Comparison of ENCODE assay signal across 6 cellular contexts in the genomic region with DNA sequence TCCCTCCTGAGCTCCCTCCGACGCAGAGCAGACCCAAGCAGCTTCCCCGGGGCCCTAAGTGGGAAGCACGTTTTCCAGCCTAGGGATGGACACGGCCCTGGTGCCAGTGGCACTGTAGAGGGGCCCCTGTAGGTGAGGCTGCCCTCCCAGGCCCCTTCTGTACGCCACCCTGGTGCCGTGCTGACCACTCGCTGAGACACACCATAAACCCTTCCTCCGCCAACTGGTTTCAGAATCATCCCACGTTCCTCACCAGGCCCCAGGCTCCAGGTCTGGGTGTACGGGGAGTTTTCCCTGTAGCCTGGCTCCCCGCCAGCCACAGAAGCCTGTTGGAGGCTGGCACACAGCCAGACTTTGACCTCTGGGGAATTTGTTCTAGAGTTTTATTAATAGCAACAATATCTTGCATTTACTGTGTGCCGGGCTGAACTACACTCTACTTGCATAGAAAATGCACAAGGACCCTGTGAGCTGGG. TPM values are rescaled to one million over a fixed set of nuclear protein-coding genes. Genes with fewer than 3 reads are reported as not detected.
A peak's percentile ranks its signal among the peaks of the same experiment; 100 is the strongest.
DNase-seq lines count a peak whose midpoint lies in the region; ATAC-seq and FAIRE-seq lines count a peak whose summit lies in the region.

No MANE protein-coding gene starts in this region.

- H3K36me3 Mint-ChIP-seq in naive thymus-derived CD4-positive, alpha-beta T cell = no peaks in the 10 kb centered on the region

- peak overlapping the region; percentile 39 to 71 for H3K27ac ChIP-seq in small intestine (ENCODE audit: low read depth in 1 of 2, low read length in 1 of 2)
- no peak overlapping the region for H3K27ac ChIP-seq in naive thymus-derived CD4-positive, alpha-beta T cell (ENCODE audit: low read depth, low read length)

- intact Hi-C loops in naive thymus-derived CD4-positive, alpha-beta T cell (cut with micrococcal nuclease) = no loop called here

- CTCF ChIA-PET in naive thymus-derived CD4-positive, alpha-beta T cell (lab: Charles Lee) = no interaction called here

- H3K4me1 ChIP-seq in small intestine (ENCODE audit: control insufficient read depth in 2 of 2, insufficient read depth in 1 of 2, low read depth in 1 of 2, low read length in 1 of 2) = peaks cover 0 to 7% of the 10 kb centered on the region in 2 donors
- H3K4me1 ChIP-seq in naive thymus-derived CD4-positive, alpha-beta T cell (ENCODE audit: control insufficient read depth in 2 of 2, insufficient read depth in 2 of 2, low read length in 2 of 2) = no peaks in the 10 kb centered on the region

- FAIRE-seq in small intestine (lab: Jason Lieb, UNC) = no peak

- H3K9me3 ChIP-seq in small intestine (ENCODE audit: control insufficient read depth, low read depth) = no peaks in the 10 kb centered on the region
- H3K9me3 ChIP-seq in naive thymus-derived CD4-positive, alpha-beta T cell (ENCODE audit: control insufficient read depth in 2 of 3, low read length in 3 of 3) = no peaks in the 10 kb centered on the region

- POLR2A ChIA-PET in naive thymus-derived CD4-positive, alpha-beta T cell (lab: Charles Lee) = no interaction called here

- 11 to 37% (median 30%) methylated on average over 13 of the region's 13 CpGs for WGBS in small intestine, 3 donors

- no peak for ATAC-seq in GM19351 (IDR thresholded peaks at IDR 0.05; ENCODE audit: unreplicated experiment)
- no peak for ATAC-seq in naive thymus-derived CD4-positive, alpha-beta T cell

- H3K4me3 ChIP-seq in small intestine (ENCODE audit: low read depth in 1 of 2, low read length in 2 of 2) = no peak overlapping the region
- H3K4me3 ChIP-seq in naive thymus-derived CD4-positive, alpha-beta T cell (ENCODE audit: low read length) = no peak overlapping the region

- H3K4me3 Mint-ChIP-seq in naive thymus-derived CD4-positive, alpha-beta T cell = no peak overlapping the region

- peaks cover 0 to 2% of the 10 kb centered on the region in 2 donors for H3K27me3 ChIP-seq in small intestine (ENCODE audit: control insufficient read depth in 2 of 2, insufficient read depth in 2 of 2, low read length in 2 of 2)
- peaks cover 0 to 3% of the 10 kb centered on the region in 2 donors for H3K27me3 ChIP-seq in naive thymus-derived CD4-positive, alpha-beta T cell (ENCODE audit: control insufficient read depth in 2 of 2, insufficient read depth in 2 of 2, low read length in 2 of 2)

- DNase-seq in NCI-H2171 (lab: John Stamatoyannopoulos, UW) = peak; percentile 91
- DNase-seq in epidermal melanocyte (ENCODE audit: insufficient read length, low spot score) = peak; percentile 84
- DNase-seq in small intestine = peak; percentile 88
- no peak for DNase-seq in hippocampal formation (lab: John Stamatoyannopoulos, UW)
- no peak for DNase-seq in naive thymus-derived CD4-positive, alpha-beta T cell

- no peak overlapping the region for H3K27ac Mint-ChIP-seq in naive thymus-derived CD4-positive, alpha-beta T cell

- peaks cover 19 to 37% (median 23%) of the 10 kb centered on the region in 5 donors for H3K27me3 Mint-ChIP-seq in naive thymus-derived CD4-positive, alpha-beta T cell

- H3K4me1 Mint-ChIP-seq in naive thymus-derived CD4-positive, alpha-beta T cell = no peaks in the 10 kb centered on the region

- H3K36me3 ChIP-seq in small intestine (ENCODE audit: control insufficient read depth in 2 of 2, insufficient read depth in 2 of 2, low read length in 2 of 2) = no peaks in the 10 kb centered on the region
- no peaks in the 10 kb centered on the region for H3K36me3 ChIP-seq in naive thymus-derived CD4-positive, alpha-beta T cell (ENCODE audit: control insufficient read depth in 2 of 3, insufficient read depth in 3 of 3, low read length in 3 of 3)

- H3K9me3 Mint-ChIP-seq in naive thymus-derived CD4-positive, alpha-beta T cell = no peaks in the 10 kb centered on the region

RNA-seq across cellular contexts. Expression of gene WDR38, which starts 18.2 kb away (rescaled TPM):
- polyA plus RNA-seq in small intestine = not detected
- not detected for total RNA-seq in naive thymus-derived CD4-positive, alpha-beta T cell
- polyA plus RNA-seq in naive thymus-derived CD4-positive, alpha-beta T cell = not detected

RNA-seq across cellular contexts. Expression of gene RPL35, which starts 26.7 kb away (rescaled TPM):
- 1,000 to 10,000 TPM; 2,258 to 5,100 (median 3,355) TPM for polyA plus RNA-seq in small intestine
- total RNA-seq in naive thymus-derived CD4-positive, alpha-beta T cell = 1,000 to 10,000 TPM; 1,415 to 1,987 (median 1,778) TPM
- polyA plus RNA-seq in naive thymus-derived CD4-positive, alpha-beta T cell = 1,000 to 10,000 TPM; 2,038 to 2,135 TPM

RNA-seq across cellular contexts. Expression of gene ARPC5L, which starts 26.9 kb away (rescaled TPM):
- polyA plus RNA-seq in small intestine = 10 to 100 TPM; 53.5 to 55.7 (median 53.8) TPM
- total RNA-seq in naive thymus-derived CD4-positive, alpha-beta T cell = 10 to 100 TPM; 20.0 to 66.1 (median 33.1) TPM
- polyA plus RNA-seq in naive thymus-derived CD4-positive, alpha-beta T cell = 10 to 100 TPM; 36.3 to 49.2 TPM

RNA-seq across cellular contexts. Expression of gene OLFML2A, which starts 58.1 kb away (rescaled TPM):
- 1 to 10 TPM in 1 of 3 donors, under 1 TPM in 2; 0.22 to 3.4 (median 0.27) TPM for polyA plus RNA-seq in small intestine
- total RNA-seq in naive thymus-derived CD4-positive, alpha-beta T cell = under 1 TPM in 1 of 5 experiments, not detected in 4; 0.51 TPM
- polyA plus RNA-seq in naive thymus-derived CD4-positive, alpha-beta T cell = not detected

Comparison
In these comparisons a context has a peak if more than half of its experiments do, and no peak if none do; other contexts are left out.
1. DNase-seq: peak in NCI-H2171 (single experiment), epidermal melanocyte (single experiment) and small intestine (single experiment); none in hippocampal formation (0 of 2) and naive thymus-derived CD4-positive, alpha-beta T cell (0 of 9).